Comparison of ENCODE assay signal across 15 cellular contexts in the genomic region with DNA sequence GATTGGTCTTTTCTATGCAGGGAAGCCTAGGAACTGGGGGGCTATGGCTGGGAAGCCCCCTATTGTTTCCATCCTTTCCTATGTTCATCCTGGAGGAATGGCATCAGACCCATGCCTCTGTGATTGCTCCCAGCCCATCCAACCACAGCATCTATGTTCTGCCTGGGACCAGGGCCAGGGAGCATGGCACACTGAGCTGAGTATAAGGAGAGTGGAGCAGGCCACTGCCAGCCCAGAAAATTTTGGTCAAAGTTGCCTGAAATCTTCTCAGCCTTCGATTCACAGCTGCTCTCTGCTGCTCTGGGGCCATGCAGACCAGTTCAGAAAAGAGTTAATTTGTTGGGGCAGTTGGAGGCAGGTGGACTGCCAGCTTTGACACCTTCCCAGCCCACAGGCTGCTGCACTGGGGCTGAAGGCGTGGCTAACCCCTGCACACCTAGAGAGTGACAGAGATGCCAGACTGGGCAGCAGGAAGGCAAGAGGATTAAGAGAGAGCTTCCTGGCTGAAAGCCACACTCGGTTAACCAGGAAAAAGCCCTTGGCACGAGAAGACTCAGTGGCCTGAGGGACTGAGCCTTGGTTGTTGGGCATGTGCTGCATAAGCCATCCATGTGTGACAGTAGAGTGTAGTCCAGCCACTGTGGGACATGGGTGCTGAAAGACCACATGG. TPM values are rescaled to one million over a fixed set of nuclear protein-coding genes. Genes with fewer than 3 reads are reported as not detected.
A peak's percentile ranks its signal among the peaks of the same experiment; 100 is the strongest.
DNase-seq lines count a peak whose midpoint lies in the region; ATAC-seq and TF ChIP-seq lines count a peak whose summit lies in the region.
"Had no signal": no experiment of that assay in that cellular context is flagged by ENCODE, and none has a peak within 500 bp of the region (broad histone marks: within the 10 kb centered on the region; RNA-seq: fewer than 3 reads in every experiment).

No MANE protein-coding gene starts in this region.

- intact Hi-C loops in Panc1 (cut with micrococcal nuclease; ENCODE audit: unreplicated experiment) = no loop called here
- intact Hi-C loops in CD8-positive, alpha-beta T cell (cut with DNase I, micrococcal nuclease) = no loop called here
- intact Hi-C loops in posterior cingulate gyrus (cut with DNase I) = no loop called here

- BruUV-seq in Panc1 (replicated peaks; lab: Mats Ljungman, UMichigan) = no TSS peak

- no peak overlapping the region for H3K27ac Mint-ChIP-seq in CD8-positive, alpha-beta T cell

- H3K4me1 Mint-ChIP-seq in CD8-positive, alpha-beta T cell (ENCODE audit: low read depth) = peaks cover 27% of the 10 kb centered on the region

- H3K27me3 Mint-ChIP-seq in CD8-positive, alpha-beta T cell (ENCODE audit: low read depth) = no peaks in the 10 kb centered on the region

- no peak overlapping the region for H3K4me3 Mint-ChIP-seq in CD8-positive, alpha-beta T cell

- H3K4me1 ChIP-seq in Panc1 (ENCODE audit: control insufficient read depth, insufficient read depth, low read length) = peaks cover 21% of the 10 kb centered on the region
- peaks cover 23% of the 10 kb centered on the region for H3K4me1 ChIP-seq in CD8-positive, alpha-beta T cell (ENCODE audit: insufficient read depth, low read length)
- H3K4me1 ChIP-seq: BE2C had no signal

- in situ Hi-C loops in Panc1 (cut with HindIII; ENCODE audit: low pct_unique_long_range_greater_than_20kb, low sequenced_read_pairs) = no loop called here

- peak overlapping the region; percentile 19; the same call in 1 of the 2 replicates for H3K27ac ChIP-seq in Panc1 (ENCODE audit: low read length)
- H3K27ac ChIP-seq in CD8-positive, alpha-beta T cell (ENCODE audit: low read depth, low read length) = no peak overlapping the region
- H3K27ac ChIP-seq: esophagus squamous epithelium, ovary had no signal

- ATAC-seq in Panc1 = no peak
- ATAC-seq in GM18861 (IDR thresholded peaks at IDR 0.05; ENCODE audit: unreplicated experiment) = no peak
- no peak for ATAC-seq in CD8-positive, alpha-beta T cell
- ATAC-seq in HG02763 (IDR thresholded peaks at IDR 0.05; ENCODE audit: unreplicated experiment) = no peak
- ATAC-seq: Right ventricle myocardium inferior had no signal

- no peaks in the 10 kb centered on the region for H3K27me3 ChIP-seq in Panc1 (ENCODE audit: control insufficient read depth, insufficient read depth, low read length)
- H3K27me3 ChIP-seq in CD8-positive, alpha-beta T cell (ENCODE audit: insufficient read depth, low read length) = no peaks in the 10 kb centered on the region
- H3K27me3 ChIP-seq: BE2C, ovary had no signal

- DNase-seq in A172 (ENCODE audit: low spot score) (peak; percentile 68), EH (ENCODE audit: low read depth) (peak; percentile 29), Panc1 (ENCODE audit: low read depth, low spot score) (no peak), kidney tubule cell (ENCODE audit: low spot score) (peak; percentile 85), posterior cingulate gyrus (no peak)
- no peak for DNase-seq in CD8-positive, alpha-beta T cell
- DNase-seq: activated naive CD4-positive, alpha-beta T cell treated with anti-CD3 and anti-CD28 coated beads, Interleukin-2, amount 50 U/mL, for 16 hours; BE2C; esophagus squamous epithelium; ovary; stimulated activated CD4-positive, alpha-beta T cell treated with anti-CD3 and anti-CD28 coated beads, Interleukin-2, amount 100 ng/mL, for 48 hours; stimulated activated naive CD4-positive, alpha-beta T cell had no signal

- POLR2A ChIA-PET in Panc1 (lab: Charles Lee) = no interaction called here
- POLR2A ChIA-PET in CD8-positive, alpha-beta T cell (lab: Charles Lee) = no interaction called here

- H3K36me3 Mint-ChIP-seq in CD8-positive, alpha-beta T cell = no peaks in the 10 kb centered on the region

- no peak overlapping the region for H3K4me3 ChIP-seq in Panc1 (ENCODE audit: low read depth in 2 of 2, low read length in 2 of 2)
- H3K4me3 ChIP-seq in CD8-positive, alpha-beta T cell (ENCODE audit: low read depth, low read length) = no peak overlapping the region
- H3K4me3 ChIP-seq: esophagus squamous epithelium, ovary had no signal

- no peaks in the 10 kb centered on the region for H3K9me3 Mint-ChIP-seq in CD8-positive, alpha-beta T cell

- CTCF ChIA-PET in Panc1 (lab: Charles Lee) = no interaction called here
- CTCF ChIA-PET in CD8-positive, alpha-beta T cell (lab: Charles Lee) = no interaction called here

- H3K36me3 ChIP-seq in Panc1 (ENCODE audit: control insufficient read depth, insufficient read depth, low read length) = no peaks in the 10 kb centered on the region
- no peaks in the 10 kb centered on the region for H3K36me3 ChIP-seq in CD8-positive, alpha-beta T cell (ENCODE audit: insufficient read depth, low read length)
- H3K36me3 ChIP-seq: BE2C, ovary had no signal

- TF ChIP-seq CTCF in Panc1 (IDR thresholded peaks at IDR 0.05) = no peak
- no peak for TF ChIP-seq CTCF in CD8-positive, alpha-beta T cell (IDR thresholded peaks at IDR 0.05)

- H3K9me3 ChIP-seq in Panc1 (ENCODE audit: control insufficient read depth, insufficient read depth, low read depth, low read length) = no peaks in the 10 kb centered on the region
- H3K9me3 ChIP-seq in CD8-positive, alpha-beta T cell (ENCODE audit: low read length) = no peaks in the 10 kb centered on the region
- H3K9me3 ChIP-seq: BE2C, ovary had no signal

RNA-seq across cellular contexts. Expression of a gene that starts 12.1 kb away (rescaled TPM):
- total RNA-seq in A172 (2014; rRNA removed; shearing (Covaris generic)) = 10.5 and 11.6 TPM in 2 replicates
- total RNA-seq in Panc1 (2021; ENCODE audit: unreplicated experiment) = 314 TPM
- polyA plus RNA-seq in Panc1 (2012; ENCODE audit: insufficient read length) = 384 TPM
- 1 to 10 TPM; 1.8 TPM for total RNA-seq in CD8-positive, alpha-beta T cell

Comparison
In these comparisons a context has a peak if more than half of its experiments do, and no peak if none do; other contexts are left out.
1. DNase-seq: peak in A172 (single experiment), EH (single experiment) and kidney tubule cell (single experiment); none in Panc1 (single experiment), CD8-positive, alpha-beta T cell (0 of 7) and posterior cingulate gyrus (0 of 10).
2. RNA of a gene that starts 12.1 kb away (total RNA-seq): 314 TPM in Panc1 (single experiment); 10.5 to 11.6 TPM in A172 and 1.8 TPM in CD8-positive, alpha-beta T cell; every median in the first group is over 10 times any median in the second.